Comparison of ENCODE assay signal across 13 cellular contexts in genomic region chr22:37239336-37240239, GRCh38. TPM values are rescaled to one million over a fixed set of nuclear protein-coding genes. Genes with fewer than 3 reads are reported as not detected.
DNase-seq lines count a peak whose midpoint lies in the region; ATAC-seq lines count a peak whose summit lies in the region.
"Had no signal": no experiment of that assay in that cellular context is flagged by ENCODE, and none has a peak within 500 bp of the region (broad histone marks: within the 10 kb centered on the region; RNA-seq: fewer than 3 reads in every experiment).

No MANE protein-coding gene starts in this region.

- H3K36me3 Mint-ChIP-seq in activated T-cell treated with anti-CD3 and anti-CD28 coated beads, Interleukin-2, amount 50 U/mL, for 24 hours (ENCODE audit: low read depth) = peaks cover 94% of the 10 kb centered on the region
- peaks cover 44% of the 10 kb centered on the region for H3K36me3 Mint-ChIP-seq in T-cell
- peaks cover 84% of the 10 kb centered on the region for H3K36me3 Mint-ChIP-seq in effector memory CD8-positive, alpha-beta T cell (ENCODE audit: insufficient read depth)
- H3K36me3 Mint-ChIP-seq: mesothelial cell of epicardium had no signal

- no peaks in the 10 kb centered on the region for H3K9me3 Mint-ChIP-seq in activated T-cell treated with anti-CD3 and anti-CD28 coated beads, Interleukin-2, amount 50 U/mL, for 24 hours
- H3K9me3 Mint-ChIP-seq in T-cell = no peaks in the 10 kb centered on the region
- H3K9me3 Mint-ChIP-seq in effector memory CD8-positive, alpha-beta T cell = no peaks in the 10 kb centered on the region
- no peaks in the 10 kb centered on the region for H3K9me3 Mint-ChIP-seq in stimulated activated naive CD8-positive, alpha-beta T cell treated with anti-CD3 and anti-CD28 coated beads, Interleukin-15, amount 100 ng/mL, for 72 hours
- H3K9me3 Mint-ChIP-seq: mesothelial cell of epicardium had no signal

- ATAC-seq in T-cell (replicated peaks in 1 of 4) = no peak
- no peak for ATAC-seq in effector memory CD8-positive, alpha-beta T cell (replicated peaks)
- no peak for ATAC-seq in stimulated activated naive CD8-positive, alpha-beta T cell treated with anti-CD3 and anti-CD28 coated beads, Interleukin-15, amount 100 ng/mL, for 72 hours
- ATAC-seq: PC-3 had no signal

- peak overlapping the region; percentile 98 for H3K4me3 Mint-ChIP-seq in activated T-cell treated with anti-CD3 and anti-CD28 coated beads, Interleukin-2, amount 50 U/mL, for 24 hours
- peak overlapping the region; percentile 93 to 97 (median 96) for H3K4me3 Mint-ChIP-seq in T-cell
- H3K4me3 Mint-ChIP-seq in effector memory CD8-positive, alpha-beta T cell = peak overlapping the region; percentile 97 to 98
- H3K4me3 Mint-ChIP-seq in stimulated activated naive CD8-positive, alpha-beta T cell treated with anti-CD3 and anti-CD28 coated beads, Interleukin-15, amount 100 ng/mL, for 72 hours = peak overlapping the region; percentile 95 to 98
- H3K4me3 Mint-ChIP-seq: mesothelial cell of epicardium had no signal

- DNase-seq in activated T-cell treated with anti-CD3 and anti-CD28 coated beads, Interleukin-2, amount 50 U/mL, for 24 hours = peak; percentile 41
- no peak for DNase-seq in activated T-cell treated with anti-CD3 and anti-CD28 coated beads for 4 hours
- DNase-seq in T-cell = no peak
- DNase-seq in effector memory CD8-positive, alpha-beta T cell = no peak
- no peak for DNase-seq in stimulated activated naive CD8-positive, alpha-beta T cell treated with anti-CD3 and anti-CD28 coated beads, Interleukin-15, amount 100 ng/mL, for 72 hours
- DNase-seq in NCI-H1092 (lab: John Stamatoyannopoulos, UW) = no peak
- no peak for DNase-seq in cerebellar nuclear complex (lab: John Stamatoyannopoulos, UW)
- no peak for DNase-seq in NCI-H82 treated with DMSO at 0.1 percent for 48 hours (lab: John Stamatoyannopoulos, UW; ENCODE audit: unreplicated experiment)
- DNase-seq: foreskin fibroblast, NCI-H1417, PC-3, T-helper 9 cell had no signal

- H3K27ac Mint-ChIP-seq in activated T-cell treated with anti-CD3 and anti-CD28 coated beads, Interleukin-2, amount 50 U/mL, for 24 hours = peak overlapping the region; percentile 98
- H3K27ac Mint-ChIP-seq in T-cell = peak overlapping the region; percentile 99
- peak overlapping the region; percentile 93 to 96 for H3K27ac Mint-ChIP-seq in effector memory CD8-positive, alpha-beta T cell
- H3K27ac Mint-ChIP-seq in stimulated activated naive CD8-positive, alpha-beta T cell treated with anti-CD3 and anti-CD28 coated beads, Interleukin-15, amount 100 ng/mL, for 72 hours = peak overlapping the region; percentile 23 to 82
- H3K27ac Mint-ChIP-seq: mesothelial cell of epicardium had no signal

- H3K4me1 Mint-ChIP-seq in activated T-cell treated with anti-CD3 and anti-CD28 coated beads, Interleukin-2, amount 50 U/mL, for 24 hours (ENCODE audit: low read depth) = peaks cover 79% of the 10 kb centered on the region
- peaks cover 84 to 93% (median 88%) of the 10 kb centered on the region in 3 donors for H3K4me1 Mint-ChIP-seq in T-cell
- H3K4me1 Mint-ChIP-seq in effector memory CD8-positive, alpha-beta T cell (ENCODE audit: low read depth in 2 of 2) = peaks cover 89 to 91% of the 10 kb centered on the region in 2 donors
- H3K4me1 Mint-ChIP-seq in stimulated activated naive CD8-positive, alpha-beta T cell treated with anti-CD3 and anti-CD28 coated beads, Interleukin-15, amount 100 ng/mL, for 72 hours = peaks cover 85% of the 10 kb centered on the region

- no peaks in the 10 kb centered on the region for H3K27me3 Mint-ChIP-seq in activated T-cell treated with anti-CD3 and anti-CD28 coated beads, Interleukin-2, amount 50 U/mL, for 24 hours
- H3K27me3 Mint-ChIP-seq in T-cell = no peaks in the 10 kb centered on the region
- no peaks in the 10 kb centered on the region for H3K27me3 Mint-ChIP-seq in effector memory CD8-positive, alpha-beta T cell
- H3K27me3 Mint-ChIP-seq in stimulated activated naive CD8-positive, alpha-beta T cell treated with anti-CD3 and anti-CD28 coated beads, Interleukin-15, amount 100 ng/mL, for 72 hours = no peaks in the 10 kb centered on the region

- POLR2A ChIA-PET in T-cell (lab: Charles Lee) = no interaction called here

- CTCF ChIA-PET in T-cell (lab: Charles Lee) = interaction anchor here in 1 of 2 donors (0.5 to 3.4 kb wide), 3 partner anchors 22 to 263 kb away, joined by 5 to 36 read pairs (median 5); no protein-coding TSS in a partner anchor

RNA-seq across cellular contexts. Expression of gene RAC2, which starts 4.5 kb away (rescaled TPM):
- total RNA-seq in T-cell = 100 to 1,000 TPM; 353 to 413 (median 385) TPM

RNA-seq across cellular contexts. Expression of gene SSTR3, which starts 27.3 kb away (rescaled TPM):
- 1 to 10 TPM; 4.6 to 8.7 (median 5.3) TPM for total RNA-seq in T-cell

RNA-seq across cellular contexts. Expression of gene CYTH4, which starts 42.7 kb away (rescaled TPM):
- 100 to 1,000 TPM; 146 to 181 (median 151) TPM for total RNA-seq in T-cell
- total RNA-seq: mesothelial cell of epicardium had no signal

RNA-seq across cellular contexts. Expression of gene C1QTNF6, which starts 51.5 kb away (rescaled TPM):
- total RNA-seq in T-cell = 10 to 100 TPM in 4 of 5 donors, 1 to 10 TPM in 1; 9.0 to 26.4 (median 22.0) TPM
